ENCODE assay signal across 23 cellular contexts in the genomic region with DNA sequence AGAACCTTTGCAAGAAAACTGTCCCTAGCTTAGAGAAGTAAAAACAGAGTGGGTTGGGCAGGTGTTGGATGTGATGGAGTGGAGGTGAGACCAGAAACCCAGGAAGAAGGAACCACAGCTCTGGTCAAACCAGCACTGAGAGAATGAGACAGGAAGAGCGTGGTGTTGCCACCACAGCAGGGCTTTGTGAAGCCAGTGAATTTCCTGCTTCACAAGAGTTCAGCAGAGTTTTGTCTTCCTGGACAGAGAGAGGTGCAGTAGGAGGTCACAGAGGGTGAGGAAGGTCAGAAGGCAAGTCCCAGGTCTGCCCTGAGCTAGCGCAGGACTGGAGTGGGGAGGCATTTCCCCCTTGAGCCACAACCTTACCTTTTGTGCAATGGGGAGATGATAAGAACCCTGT.
DNase-seq lines count a peak whose midpoint lies in the region; ATAC-seq and TF ChIP-seq lines count a peak whose summit lies in the region.
"Had no signal": no experiment of that assay in that cellular context is flagged by ENCODE, and none has a peak within 500 bp of the region (broad histone marks: within the 10 kb centered on the region; RNA-seq: fewer than 3 reads in every experiment).

No MANE protein-coding gene starts in this region.

- intact Hi-C loops in IMR-90 (cut with micrococcal nuclease), result no loop called here
- intact Hi-C loops in naive thymus-derived CD4-positive, alpha-beta T cell (cut with micrococcal nuclease), result no loop called here

- peak overlapping the region in 1 of 10 donors; percentile 2 for H3K4me3 Mint-ChIP-seq in naive thymus-derived CD4-positive, alpha-beta T cell
- H3K4me3 Mint-ChIP-seq: nephron; stimulated activated effector memory CD8-positive, alpha-beta T cell treated with anti-CD3 and anti-CD28 coated beads, Interleukin-12 subunit alpha, Interleukin-12 subunit beta, amount 100 ng/mL, for 72 hours had no signal

- dilution Hi-C loops in IMR-90 (cut with HindIII; ENCODE audit: low sequenced_read_pairs, unreplicated experiment), result no loop called here

- H2BK5ac ChIP-seq in IMR-90 (ENCODE audit: low read depth, low read length, poor library complexity, severe bottlenecking), result no peak overlapping the region

- peaks cover 21% of the 10 kb centered on the region for H3K9me3 ChIP-seq in IMR-90 (ENCODE audit: control insufficient read depth, insufficient read depth, low read length)
- no peaks in the 10 kb centered on the region for H3K9me3 ChIP-seq in naive thymus-derived CD4-positive, alpha-beta T cell (ENCODE audit: control insufficient read depth in 2 of 3, low read length in 3 of 3)
- H3K9me3 ChIP-seq: Peyer's patch, thyroid gland had no signal

- H3K14ac ChIP-seq in IMR-90 (replicated peaks; ENCODE audit: low read depth, low read length), result no peak overlapping the region

- no peak overlapping the region for H2AK9ac ChIP-seq in IMR-90 (replicated peaks; ENCODE audit: low read depth, low read length, poor library complexity)

- H3K23ac ChIP-seq in IMR-90 (ENCODE audit: low read depth, low read length), result no peak overlapping the region

- H2BK20ac ChIP-seq in IMR-90 (ENCODE audit: low read depth, low read length), result no peak overlapping the region

- no peaks in the 10 kb centered on the region for H3K27me3 Mint-ChIP-seq in naive thymus-derived CD4-positive, alpha-beta T cell

- no peak overlapping the region for H3K9ac ChIP-seq in IMR-90 (ENCODE audit: low read depth, low read length)

- no peaks in the 10 kb centered on the region for H3K36me3 Mint-ChIP-seq in naive thymus-derived CD4-positive, alpha-beta T cell
- H3K36me3 Mint-ChIP-seq: stimulated activated effector memory CD8-positive, alpha-beta T cell treated with anti-CD3 and anti-CD28 coated beads, Interleukin-12 subunit alpha, Interleukin-12 subunit beta, amount 100 ng/mL, for 72 hours had no signal

- no peaks in the 10 kb centered on the region for H3K9me1 ChIP-seq in IMR-90 (ENCODE audit: insufficient read depth, low read length)

- no peak overlapping the region for H2BK120ac ChIP-seq in IMR-90 (ENCODE audit: low read depth, low read length)

- DNase-seq in IMR-90, result no peak
- no peak for DNase-seq in naive thymus-derived CD4-positive, alpha-beta T cell
- no peak for DNase-seq in stimulated activated CD4-positive, alpha-beta T cell treated with anti-CD3 and anti-CD28 coated beads, Interleukin-15, amount 100 ng/mL, for 24 hours
- no peak for DNase-seq in DMS79 (lab: John Stamatoyannopoulos, UW)
- no peak for DNase-seq in stimulated activated CD4-positive, alpha-beta T cell treated with anti-CD3 and anti-CD28 coated beads, Interleukin-2, amount 100 ng/mL, for 48 hours
- DNase-seq in DMS153 (lab: John Stamatoyannopoulos, UW), result no peak
- DNase-seq: GF-D8; Kasumi-1; mesendoderm; NCI-H1092; NCI-H2081 treated with DMSO at 0.1 percent for 48 hours; NCI-H446; NK-92 treated with Interleukin-12 subunit alpha and Interleukin-12 subunit beta, amount 100 ng/mL, for 24 hours; Peyer's patch; T1000; thyroid gland had no signal

- H2BK15ac ChIP-seq in IMR-90 (ENCODE audit: low read depth, low read length), result no peak overlapping the region

- H3K79me1 ChIP-seq in IMR-90 (ENCODE audit: low read depth in 1 of 2, low read length in 2 of 2), result no peaks in the 10 kb centered on the region

- no peaks in the 10 kb centered on the region for H3K36me3 ChIP-seq in IMR-90 (ENCODE audit: control insufficient read depth, insufficient read depth, low read length)
- H3K36me3 ChIP-seq in naive thymus-derived CD4-positive, alpha-beta T cell (ENCODE audit: control insufficient read depth in 2 of 3, insufficient read depth in 3 of 3, low read length in 3 of 3), result no peaks in the 10 kb centered on the region
- H3K36me3 ChIP-seq: Peyer's patch, thyroid gland had no signal

- H3K4me1 ChIP-seq in IMR-90 (ENCODE audit: control insufficient read depth, insufficient read depth, low read length), result no peaks in the 10 kb centered on the region
- H3K4me1 ChIP-seq in naive thymus-derived CD4-positive, alpha-beta T cell (ENCODE audit: control insufficient read depth in 2 of 2, insufficient read depth in 2 of 2, low read length in 2 of 2), result no peaks in the 10 kb centered on the region
- H3K4me1 ChIP-seq: Peyer's patch, thyroid gland had no signal

- CTCF ChIA-PET in IMR-90 (lab: Yijun Ruan, JAX), result no interaction called here
- CTCF ChIA-PET in naive thymus-derived CD4-positive, alpha-beta T cell (lab: Charles Lee), result no interaction called here

- H3K4me3 ChIP-seq in IMR-90 (ENCODE audit: insufficient read depth, low read depth, low read length), result no peak overlapping the region
- H3K4me3 ChIP-seq in naive thymus-derived CD4-positive, alpha-beta T cell (ENCODE audit: low read length), result no peak overlapping the region
- H3K4me3 ChIP-seq: coronary artery, Peyer's patch, thyroid gland had no signal

- H4K8ac ChIP-seq in IMR-90 (ENCODE audit: low read depth in 2 of 2, low read length in 2 of 2), result no peak overlapping the region

- no peak overlapping the region for H3K4me2 ChIP-seq in IMR-90 (ENCODE audit: low read depth, low read length)

- no peak overlapping the region for H3K56ac ChIP-seq in IMR-90 (ENCODE audit: extremely low read depth, insufficient read depth, low read length)

- in situ Hi-C loops in IMR-90 (cut with MboI; ENCODE audit: low sequenced_read_pairs), result no loop called here

- H2AK5ac ChIP-seq in IMR-90 (ENCODE audit: low read depth, low read length), result no peak overlapping the region

- no peak overlapping the region for H4K5ac ChIP-seq in IMR-90 (ENCODE audit: low read depth, low read length)

- WGBS in IMR-90 (ENCODE audit: extremely low coverage in 2 of 2, insufficient read length in 1 of 2), 2 experiments, result no CpG with 5 or more reads among the region's 2 CpGs

- TF ChIP-seq CTCF in IMR-90 (conservative IDR thresholded peaks at IDR 0.05; ENCODE audit: low read depth, low read length), result no peak

- no peak overlapping the region for H3K4ac ChIP-seq in IMR-90 (ENCODE audit: low read depth, low read length)

- H3K9me3 Mint-ChIP-seq in naive thymus-derived CD4-positive, alpha-beta T cell, result peaks cover 0 to 10% (median 2%) of the 10 kb centered on the region in 11 donors
- H3K9me3 Mint-ChIP-seq: nephron had no signal

- peak overlapping the region in 1 of 9 donors; percentile 62 for H3K27ac Mint-ChIP-seq in naive thymus-derived CD4-positive, alpha-beta T cell
- H3K27ac Mint-ChIP-seq: activated T-helper 2 cell treated with anti-CD3 and anti-CD28 coated beads, Interferon-gamma antibody, Interleukin-2, Interleukin-4, amounts not matched to agents 10 μg/mL and 5 μg/mL and 100 μg/mL, durations not matched to agents 14 hours and 24 hours and 36 hours; nephron; stimulated activated effector memory CD8-positive, alpha-beta T cell treated with anti-CD3 and anti-CD28 coated beads, Interleukin-12 subunit alpha, Interleukin-12 subunit beta, amount 100 ng/mL, for 72 hours had no signal

- no peak for TF ChIP-seq POLR2A in IMR-90 (IDR thresholded peaks at IDR 0.05; ENCODE audit: low read depth, low read length)

- BruUV-seq in IMR-90 (replicated peaks; lab: Mats Ljungman, UMichigan), result no TSS peak

- POLR2A ChIA-PET in IMR-90 (lab: Charles Lee; ENCODE audit: unreplicated experiment), result no interaction called here
- POLR2A ChIA-PET in naive thymus-derived CD4-positive, alpha-beta T cell (lab: Charles Lee), result no interaction called here

- H3K27me3 ChIP-seq in IMR-90 (ENCODE audit: control insufficient read depth, insufficient read depth, low read length), result no peaks in the 10 kb centered on the region
- no peaks in the 10 kb centered on the region for H3K27me3 ChIP-seq in naive thymus-derived CD4-positive, alpha-beta T cell (ENCODE audit: control insufficient read depth in 2 of 2, insufficient read depth in 2 of 2, low read length in 2 of 2)
- H3K27me3 ChIP-seq: Peyer's patch, thyroid gland had no signal

- no peak for TF ChIP-seq RAD21 in IMR-90 (IDR thresholded peaks at IDR 0.05; ENCODE audit: low read length)

- H3K18ac ChIP-seq in IMR-90 (ENCODE audit: low read depth, low read length), result no peak overlapping the region

- no peak overlapping the region for H4K91ac ChIP-seq in IMR-90 (ENCODE audit: insufficient read depth, low read depth, low read length)

- peak; percentile 45 for ATAC-seq in GM18867 (IDR thresholded peaks at IDR 0.05; ENCODE audit: unreplicated experiment)
- ATAC-seq in GM21447 (IDR thresholded peaks at IDR 0.05; ENCODE audit: unreplicated experiment), result peak; percentile 34
- ATAC-seq in IMR-90 (ENCODE audit: low read depth), result no peak
- peak; percentile 29 for ATAC-seq in naive thymus-derived CD4-positive, alpha-beta T cell
- ATAC-seq: activated CD4-positive, CD25-positive, alpha-beta regulatory T cell treated with anti-CD3 and anti-CD28 coated beads, Interleukin-2, amount 50 U/mL, for 24 hours; stimulated activated effector memory CD8-positive, alpha-beta T cell treated with anti-CD3 and anti-CD28 coated beads, Interleukin-12 subunit alpha, Interleukin-12 subunit beta, amount 100 ng/mL, for 72 hours had no signal

- no peak overlapping the region for H3K27ac ChIP-seq in IMR-90 (ENCODE audit: insufficient read depth, low read length)
- H3K27ac ChIP-seq in naive thymus-derived CD4-positive, alpha-beta T cell (ENCODE audit: low read depth, low read length), result no peak overlapping the region
- H3K27ac ChIP-seq: coronary artery, Peyer's patch, thyroid gland had no signal

- peaks cover 0 to 18% (median 4%) of the 10 kb centered on the region in 7 donors for H3K4me1 Mint-ChIP-seq in naive thymus-derived CD4-positive, alpha-beta T cell
- H3K4me1 Mint-ChIP-seq: nephron had no signal

- H4K20me1 ChIP-seq in IMR-90 (ENCODE audit: insufficient read depth, low read length), result no peaks in the 10 kb centered on the region

- H2AFZ ChIP-seq in IMR-90 (replicated peaks; ENCODE audit: low read length, poor library complexity), result peak overlapping the region; percentile 51

TF ChIP-seq in IMR-90, 13 proteins besides CTCF, POLR2A, EP300 and RAD21 (continues in another document):
- TF ChIP-seq BHLHE40 (IDR thresholded peaks at IDR 0.05; ENCODE audit: low read depth, low read length) (no peak), MAZ (IDR thresholded peaks at IDR 0.05; ENCODE audit: borderline replicate concordance, low read depth, low read length) (no peak), RFX5 (IDR thresholded peaks at IDR 0.05; ENCODE audit: low read depth, low read length) (no peak), MAFK (IDR thresholded peaks at IDR 0.05; ENCODE audit: low read depth, low read length) (no peak), FOS (IDR thresholded peaks at IDR 0.05; ENCODE audit: low read depth, low read length) (no peak), RCOR1 (IDR thresholded peaks at IDR 0.05; ENCODE audit: insufficient replicate concordance, low read length) (no peak), SMC3 (IDR thresholded peaks at IDR 0.05; ENCODE audit: low read depth, low read length) (no peak)
